8 cellular contexts compared by ENCODE assay signal in genomic region chr3:32460031-32460749, GRCh38. TPM values are rescaled to one million over a fixed set of nuclear protein-coding genes. Genes with fewer than 3 reads are reported as not detected.
DNase-seq lines count a peak whose midpoint lies in the region; ATAC-seq and TF ChIP-seq lines count a peak whose summit lies in the region.

No MANE protein-coding gene starts in this region.

- peak overlapping the region; percentile 88 for H3K27ac ChIP-seq in CD8-positive, alpha-beta memory T cell (ENCODE audit: low read depth, low read length)
- H3K27ac ChIP-seq in colonic mucosa, result peak overlapping the region; percentile 27

- peaks cover 2 to 12% (median 6%) of the 10 kb centered on the region in 3 donors for H3K36me3 Mint-ChIP-seq in CD8-positive, alpha-beta memory T cell

- intact Hi-C loops in colonic mucosa (cut with DNase I), result loop anchor here (10.0 kb wide), 1 partner anchor 285 kb away; no protein-coding TSS in a partner anchor

- CTCF ChIA-PET in CD8-positive, alpha-beta memory T cell (lab: Charles Lee), result interaction anchor here (0.9 to 6.5 kb wide), 14 partner anchors 9 to 85 kb away, joined by 3 to 37 read pairs (median 4); partner anchors contain the start of gene CMTM7

- H3K9ac ChIP-seq in colonic mucosa (ENCODE audit: low read depth in 2 of 2, low read length in 2 of 2), result no peak overlapping the region

- peak overlapping the region; percentile 53 for H3K4me3 ChIP-seq in CD8-positive, alpha-beta memory T cell (ENCODE audit: low read length)
- no peak overlapping the region for H3K4me3 ChIP-seq in colonic mucosa

- no peaks in the 10 kb centered on the region for H3K27me3 ChIP-seq in CD8-positive, alpha-beta memory T cell (ENCODE audit: insufficient read depth, low read length, poor library complexity, severe bottlenecking)
- H3K27me3 ChIP-seq in colonic mucosa, result no peaks in the 10 kb centered on the region

- POLR2A ChIA-PET in CD8-positive, alpha-beta memory T cell (lab: Charles Lee), result interaction anchor here (0.5 to 7.4 kb wide), 9 partner anchors 16 to 70 kb away, joined by 3 to 40 read pairs (median 5); partner anchors contain the start of gene CMTM7

- no peaks in the 10 kb centered on the region for H3K27me3 Mint-ChIP-seq in CD8-positive, alpha-beta memory T cell

- ATAC-seq in GM19467 (IDR thresholded peaks at IDR 0.05; ENCODE audit: unreplicated experiment), result peak; percentile 91
- peak; percentile 77 for ATAC-seq in HG03558 (IDR thresholded peaks at IDR 0.05; ENCODE audit: extremely low read depth, unreplicated experiment)

- no peak overlapping the region for H3K27ac Mint-ChIP-seq in CD8-positive, alpha-beta memory T cell

- H3K9me3 Mint-ChIP-seq in CD8-positive, alpha-beta memory T cell, result no peaks in the 10 kb centered on the region

- TF ChIP-seq CTCF in colonic mucosa (IDR thresholded peaks at IDR 0.05), result no peak

- H3K9me3 ChIP-seq in CD8-positive, alpha-beta memory T cell (ENCODE audit: low read length), result no peaks in the 10 kb centered on the region
- H3K9me3 ChIP-seq in colonic mucosa, result no peaks in the 10 kb centered on the region

- peak overlapping the region in 4 of 7 donors; percentile 81 to 88 (median 88) for H3K4me3 Mint-ChIP-seq in CD8-positive, alpha-beta memory T cell

- peak; percentile 59 to 96 (median 92) for DNase-seq in CD8-positive, alpha-beta memory T cell
- DNase-seq in T-helper 22 cell (ENCODE audit: low read depth), result peak; percentile 79
- no peak for DNase-seq in colonic mucosa
- peak; percentile 58 to 65 for DNase-seq in stimulated activated CD4-positive, alpha-beta T cell treated with anti-CD3 and anti-CD28 coated beads, Interleukin-2, amount 100 ng/mL, for 24 hours
- no peak for DNase-seq in NCI-H446 treated with DMSO at 0.1 percent for 48 hours (lab: John Stamatoyannopoulos, UW)
- no peak for DNase-seq in HPDE6-E6E7 (ENCODE audit: extremely low spot score)

- peaks cover 83% of the 10 kb centered on the region for H3K4me1 ChIP-seq in CD8-positive, alpha-beta memory T cell (ENCODE audit: insufficient read depth, low read length)
- no peaks in the 10 kb centered on the region for H3K4me1 ChIP-seq in colonic mucosa

- H3K4me1 Mint-ChIP-seq in CD8-positive, alpha-beta memory T cell, result peaks cover 31 to 37% (median 33%) of the 10 kb centered on the region in 3 donors

- no peaks in the 10 kb centered on the region for H3K36me3 ChIP-seq in CD8-positive, alpha-beta memory T cell (ENCODE audit: insufficient read depth, low read length)
- no peaks in the 10 kb centered on the region for H3K36me3 ChIP-seq in colonic mucosa

RNA-seq across cellular contexts. Expression of gene CMTM6, which starts 42.5 kb away (rescaled TPM):
- 10 to 100 TPM; 91.8 to 96.2 TPM for total RNA-seq in CD8-positive, alpha-beta memory T cell
- 58.1 TPM for polyA plus RNA-seq in CD8-positive, alpha-beta memory T cell
- 10 to 100 TPM; 55.3 to 73.7 TPM for total RNA-seq in colonic mucosa

Comparison
In these comparisons a context has a peak if more than half of its experiments do, and no peak if none do; other contexts are left out.
1. DNase-seq: peak in CD8-positive, alpha-beta memory T cell (5 of 5), T-helper 22 cell (single experiment) and stimulated activated CD4-positive, alpha-beta T cell treated with anti-CD3 and anti-CD28 coated beads, Interleukin-2, amount 100 ng/mL, for 24 hours (2 of 2); none in colonic mucosa (single experiment), NCI-H446 treated with DMSO at 0.1 percent for 48 hours (single experiment) and HPDE6-E6E7 (single experiment).